ENCODE assay signal across 9 cellular contexts in the genomic region with DNA sequence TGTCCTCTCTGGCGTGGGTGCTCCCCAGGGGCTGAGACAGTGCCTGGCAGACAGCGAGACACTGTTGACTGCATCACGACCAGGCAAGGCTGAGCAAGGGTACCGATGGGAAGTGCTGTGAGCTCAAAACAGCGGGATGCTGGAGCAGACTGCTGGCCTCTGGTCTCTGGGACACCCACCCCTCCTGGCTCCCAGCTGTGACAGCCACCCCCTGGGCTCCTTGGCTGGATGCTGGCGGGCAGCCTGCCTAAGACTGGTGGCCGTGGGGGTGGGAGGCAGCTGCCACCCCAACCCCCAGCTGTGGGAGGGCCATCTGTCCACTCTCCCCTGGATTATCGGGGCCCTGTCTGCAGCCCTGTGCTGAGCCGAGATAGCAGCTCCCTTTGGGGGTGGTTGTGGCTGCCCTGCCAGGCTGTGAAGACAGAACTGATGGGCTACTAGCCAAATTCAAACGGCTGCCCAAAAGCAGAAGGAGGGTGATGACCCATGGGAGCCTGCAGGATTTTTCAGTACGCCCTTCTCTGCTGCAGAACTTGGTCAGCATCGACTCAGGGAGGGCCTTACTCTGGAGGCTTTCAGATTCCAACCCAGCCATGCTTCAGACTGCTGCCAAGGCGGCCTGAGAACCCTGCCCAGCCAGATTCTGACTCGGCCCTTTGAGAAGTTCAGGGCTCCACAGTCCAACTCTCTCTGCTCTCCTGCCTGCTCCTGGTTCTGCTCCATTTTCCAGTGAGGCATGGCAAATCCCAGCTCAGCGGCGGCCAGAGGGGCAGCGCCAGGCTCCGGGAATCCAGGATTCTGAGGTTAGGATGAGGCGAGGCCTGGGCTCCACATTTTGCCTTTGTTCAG.
A peak's percentile ranks its signal among the peaks of the same experiment; 100 is the strongest.
DNase-seq lines count a peak whose midpoint lies in the region; ATAC-seq, FAIRE-seq and TF ChIP-seq lines count a peak whose summit lies in the region.
"Had no signal": no experiment of that assay in that cellular context is flagged by ENCODE, and none has a peak within 500 bp of the region (broad histone marks: within the 10 kb centered on the region; RNA-seq: fewer than 3 reads in every experiment).

No MANE protein-coding gene starts in this region.

- TF ChIP-seq CTCF in H1 (IDR thresholded peaks at IDR 0.05; ENCODE audit: control extremely low read depth in 1 of 3, insufficient read depth in 1 of 3, low read depth in 1 of 3, low read length in 3 of 3) = no peak
- no peak for TF ChIP-seq CTCF in upper lobe of left lung (IDR thresholded peaks at IDR 0.05)

- WGBS in H1 (ENCODE audit: extremely low coverage in 1 of 2, insufficient coverage in 1 of 2, insufficient read length in 1 of 2, insufficient replicate concordance in 2 of 2, low coverage in 1 of 2, low lambda C conversion rate in 2 of 2, missing lambda C conversion rate in 1 of 2), 2 experiments = 90% methylated on average over 19 of the region's 19 CpGs; no CpG with 5 or more reads in 1 of the 2 experiments
- 93% methylated on average over 19 of the region's 19 CpGs for WGBS in mesenchymal stem cell
- 73 to 74% methylated on average over 13 to 19 of the region's 19 CpGs for WGBS in upper lobe of left lung, 2 donors

- CTCF ChIA-PET in H1 (lab: Charles Lee; ENCODE audit: partially characterized antibody) = interaction anchor here (0.7 to 10.9 kb wide), 12 partner anchors 9 to 67 kb away, joined by 3 to 114 read pairs (median 13); no protein-coding TSS in a partner anchor

- no peak for TF ChIP-seq RAD21 in H1 (IDR thresholded peaks at IDR 0.05 in 1 of 2, conservative IDR thresholded peaks at IDR 0.05 in 1 of 2; ENCODE audit: low read depth in 2 of 2, low read length in 2 of 2)

- POLR2A ChIA-PET in H1 (lab: Charles Lee; ENCODE audit: partially characterized antibody) = interaction anchor here (0.8 kb wide), 1 partner anchor 121 kb away, joined by 3 read pairs; no protein-coding TSS in a partner anchor

- H2BK15ac ChIP-seq in H1 (ENCODE audit: low read length) (no peak overlapping the region), mesenchymal stem cell (ENCODE audit: low read depth, poor library complexity, severe bottlenecking) (no peak overlapping the region)

- H2BK120ac ChIP-seq in H1 (replicated peaks; ENCODE audit: low read depth, low read length) = no peak overlapping the region
- no peak overlapping the region for H2BK120ac ChIP-seq in mesenchymal stem cell (ENCODE audit: low read depth, low read length)

- no peak overlapping the region for H4K8ac ChIP-seq in H1 (ENCODE audit: extremely low read depth, insufficient read depth, low read length)
- no peak overlapping the region for H4K8ac ChIP-seq in mesenchymal stem cell (ENCODE audit: low read length)

- H3K27ac ChIP-seq in H1 (ENCODE audit: low read depth, low read length) = no peak overlapping the region
- H3K27ac ChIP-seq in mesenchymal stem cell (ENCODE audit: low read length, poor library complexity, severe bottlenecking) = no peak overlapping the region
- H3K27ac ChIP-seq in upper lobe of left lung = peak overlapping the region in 3 of 4 donors; percentile 4 to 54 (median 28)

- H3K4me2 ChIP-seq in H1 (ENCODE audit: insufficient read depth in 1 of 2, low read depth in 2 of 2, low read length in 2 of 2) (no peak overlapping the region), mesenchymal stem cell (ENCODE audit: low read length, poor library complexity, severe bottlenecking) (no peak overlapping the region)

- H3K4me3 ChIP-seq in MG63 = no peak overlapping the region
- H3K4me3 ChIP-seq in H1 (ENCODE audit: extremely low read depth in 1 of 4, insufficient read depth in 2 of 4, low read depth in 3 of 4, low read length in 4 of 4) = no peak overlapping the region
- peak overlapping the region in 1 of 2 experiments; percentile 42 for H3K4me3 ChIP-seq in mesenchymal stem cell (ENCODE audit: insufficient read depth in 1 of 2, low read depth in 1 of 2, low read length in 2 of 2)
- no peak overlapping the region for H3K4me3 ChIP-seq in upper lobe of left lung

- H4K91ac ChIP-seq in H1 (replicated peaks; ENCODE audit: insufficient read length, low read length) = no peak overlapping the region
- H4K91ac ChIP-seq in mesenchymal stem cell (ENCODE audit: low read length) = no peak overlapping the region

- DNase-seq in MG63 (peak; percentile 23), H1 (ENCODE audit: low read depth in 1 of 2, low spot score in 2 of 2) (no peak), mesenchymal stem cell (no peak), upper lobe of left lung (peak in 1 of 2 donors; percentile 78)
- no peak for DNase-seq in activated naive CD4-positive, alpha-beta T cell treated with Interleukin-2 at 50 U/mL for 16 hours
- DNase-seq: activated CD4-positive, alpha-beta memory T cell treated with anti-CD3 and anti-CD28 coated beads, Interleukin-2, amount 10 ng/mL, durations not matched to agents 7 days and 5 days; endodermal cell had no signal

- FAIRE-seq in H1 (lab: Jason Lieb, UNC) = no peak

- no peak overlapping the region for H3K9ac ChIP-seq in H1 (replicated peaks in 1 of 4; ENCODE audit: extremely low read depth in 1 of 4, low read depth in 3 of 4, low read length in 3 of 4)
- H3K9ac ChIP-seq in mesenchymal stem cell (ENCODE audit: low read length) = peak overlapping the region; percentile 68

- H3K9me3 ChIP-seq in MG63 (no peaks in the 10 kb centered on the region), H1 (ENCODE audit: insufficient read depth in 2 of 2, low read depth in 1 of 2, low read length in 1 of 2) (no peaks in the 10 kb centered on the region), mesenchymal stem cell (ENCODE audit: control insufficient read depth, low read length) (no peaks in the 10 kb centered on the region), upper lobe of left lung (no peaks in the 10 kb centered on the region)

- no peaks in the 10 kb centered on the region for H3K27me3 ChIP-seq in MG63
- no peaks in the 10 kb centered on the region for H3K27me3 ChIP-seq in H1 (replicated peaks in 1 of 4; ENCODE audit: control insufficient read depth in 3 of 4, extremely low read depth in 1 of 4, insufficient read depth in 3 of 4, low read length in 3 of 4)
- no peaks in the 10 kb centered on the region for H3K27me3 ChIP-seq in mesenchymal stem cell (ENCODE audit: control insufficient read depth in 1 of 2, insufficient read depth in 1 of 2, low read length in 2 of 2)
- no peaks in the 10 kb centered on the region for H3K27me3 ChIP-seq in upper lobe of left lung

- no peak for TF ChIP-seq EP300 in H1 (IDR thresholded peaks at IDR 0.05; ENCODE audit: borderline replicate concordance in 1 of 2, low read depth in 2 of 2, low read length in 2 of 2)
- TF ChIP-seq EP300 in upper lobe of left lung (IDR thresholded peaks at IDR 0.05) = no peak

- no peak overlapping the region for H3K18ac ChIP-seq in H1 (ENCODE audit: extremely low read depth, low read length)
- H3K18ac ChIP-seq in mesenchymal stem cell (ENCODE audit: low read depth in 1 of 2, low read length in 2 of 2) = no peak overlapping the region

- H2AK5ac ChIP-seq in H1 (ENCODE audit: low read depth, low read length) (no peak overlapping the region), mesenchymal stem cell (ENCODE audit: low read length, severe bottlenecking) (no peak overlapping the region)

- H3K4ac ChIP-seq in H1 (replicated peaks; ENCODE audit: insufficient read length, low read depth, low read length) (no peak overlapping the region), mesenchymal stem cell (ENCODE audit: low read depth in 1 of 2, low read length in 2 of 2) (no peak overlapping the region)

- H2AFZ ChIP-seq in H1 (ENCODE audit: low read length) = no peak overlapping the region
- no peak overlapping the region for H2AFZ ChIP-seq in mesenchymal stem cell (ENCODE audit: low read depth, low read length)

- no peaks in the 10 kb centered on the region for H3K79me1 ChIP-seq in H1 (ENCODE audit: low read depth, low read length)
- H3K79me1 ChIP-seq in mesenchymal stem cell (replicated peaks; ENCODE audit: low read length, poor library complexity, severe bottlenecking) = no peaks in the 10 kb centered on the region

- no peak overlapping the region for H3K23ac ChIP-seq in H1 (ENCODE audit: insufficient read length)
- no peak overlapping the region for H3K23ac ChIP-seq in mesenchymal stem cell (ENCODE audit: low read length in 2 of 2)

- H3K36me3 ChIP-seq in MG63 (peaks cover 67% of the 10 kb centered on the region), H1 (ENCODE audit: control insufficient read depth in 2 of 4, insufficient read depth in 4 of 4, low read length in 3 of 4) (peaks cover 0 to 5% (median 0%) of the 10 kb centered on the region in 4 experiments; a peak in 2 of 8 replicates), mesenchymal stem cell (ENCODE audit: control insufficient read depth in 1 of 2, insufficient read depth in 2 of 2, low read depth in 1 of 2, low read length in 2 of 2) (peaks cover 48 to 56% of the 10 kb centered on the region in 2 experiments), upper lobe of left lung (peaks cover 0 to 65% (median 38%) of the 10 kb centered on the region in 4 donors)

- H2BK20ac ChIP-seq in H1 (ENCODE audit: low read length) = no peak overlapping the region

- ATAC-seq in upper lobe of left lung (ENCODE audit: low FRiP score in 2 of 2) = peak in 1 of 2 donors; percentile 77
- ATAC-seq in HG02970 (IDR thresholded peaks at IDR 0.05; ENCODE audit: low FRiP score, unreplicated experiment) = no peak
- ATAC-seq in GM21528 (IDR thresholded peaks at IDR 0.05; ENCODE audit: low FRiP score, unreplicated experiment) = no peak

- no peak for TF ChIP-seq POLR2A in H1 (IDR thresholded peaks at IDR 0.05; ENCODE audit: control extremely low read depth in 1 of 2, low read depth in 2 of 2, low read length in 2 of 2)
- TF ChIP-seq POLR2A in upper lobe of left lung (IDR thresholded peaks at IDR 0.05) = no peak

- no peak overlapping the region for H3K56ac ChIP-seq in H1 (replicated peaks; ENCODE audit: insufficient read length, low read depth, low read length)

- H3K14ac ChIP-seq in H1 (ENCODE audit: insufficient read length) (no peak overlapping the region), mesenchymal stem cell (ENCODE audit: low read length in 2 of 2) (no peak overlapping the region)

- no peaks in the 10 kb centered on the region for H4K20me1 ChIP-seq in H1 (replicated peaks in 1 of 2; ENCODE audit: control insufficient read depth in 1 of 2, insufficient read depth in 2 of 2, low read length in 2 of 2)

- H3K79me2 ChIP-seq in H1 (ENCODE audit: control insufficient read depth in 1 of 2, insufficient read depth in 2 of 2, low read length in 2 of 2) = no peaks in the 10 kb centered on the region

- peaks cover 2% of the 10 kb centered on the region; the same call in 1 of the 2 replicates for H3K23me2 ChIP-seq in H1 (ENCODE audit: low read depth, low read length)

- 0 out of 2 replicates have a peak overlapping the region, but pooled peaks have one; percentile 50 for H2BK12ac ChIP-seq in H1 (ENCODE audit: low read depth, low read length)
- H2BK12ac ChIP-seq in mesenchymal stem cell (ENCODE audit: low read length in 2 of 2) = no peak overlapping the region

- H2BK5ac ChIP-seq in H1 (ENCODE audit: low read depth, low read length) = 0 out of 2 replicates have a peak overlapping the region, but pooled peaks have one; percentile 39
- no peak overlapping the region for H2BK5ac ChIP-seq in mesenchymal stem cell (ENCODE audit: low read depth, low read length, poor library complexity, severe bottlenecking)

- H3K4me1 ChIP-seq in H1 (replicated peaks in 1 of 4; ENCODE audit: control insufficient read depth in 3 of 4, insufficient read depth in 4 of 4, low read length in 3 of 4) (no peaks in the 10 kb centered on the region; a peak in 1 of 7 replicates), mesenchymal stem cell (ENCODE audit: control insufficient read depth, insufficient read depth, low read depth, low read length) (no peaks in the 10 kb centered on the region), upper lobe of left lung (peaks cover 11 to 35% (median 22%) of the 10 kb centered on the region in 4 donors)

- no peak overlapping the region for H4K5ac ChIP-seq in H1 (ENCODE audit: insufficient read length, low read depth, low read length)

Comparison
In these comparisons a context has a peak if more than half of its experiments do, and no peak if none do; other contexts are left out.
1. H3K27ac ChIP-seq: peak in upper lobe of left lung (3 of 4); none in H1 (single experiment) and mesenchymal stem cell (single experiment).